ENCODE assay signal across 17 cellular contexts in genomic region chr9:112570731-112571167, GRCh38.
DNase-seq lines count a peak whose midpoint lies in the region; ATAC-seq, FAIRE-seq and TF ChIP-seq lines count a peak whose summit lies in the region.
"Had no signal": no experiment of that assay in that cellular context is flagged by ENCODE, and none has a peak within 500 bp of the region (broad histone marks: within the 10 kb centered on the region; RNA-seq: fewer than 3 reads in every experiment).

No MANE protein-coding gene starts in this region.

- ATAC-seq in GM18909 (IDR thresholded peaks at IDR 0.05; ENCODE audit: poor library complexity, unreplicated experiment) (no peak), foreskin keratinocyte (no peak)
- ATAC-seq in activated CD8-positive, alpha-beta memory T cell treated with anti-CD3 and anti-CD28 coated beads, Interleukin-2, amount 10 ng/mL, durations not matched to agents 7 days and 5 days, result no peak
- ATAC-seq: gastroesophageal sphincter; GM23338; SK-N-SH treated with all-trans-retinoic acid at 6 μM for 48 hours; stimulated activated naive CD8-positive, alpha-beta T cell treated with anti-CD3 and anti-CD28 coated beads, Interleukin-15, Interleukin-2, amounts not matched to agents 100 U/mL and 50 U/mL, for 24 hours had no signal

- no peak overlapping the region for H3K27ac Mint-ChIP-seq in activated CD8-positive, alpha-beta memory T cell treated with anti-CD3 and anti-CD28 coated beads, Interleukin-2, amount 10 ng/mL, durations not matched to agents 7 days and 5 days
- H3K27ac Mint-ChIP-seq: IgD-negative memory B cell had no signal

- no peak overlapping the region for H3K9ac ChIP-seq in liver (ENCODE audit: low read depth in 1 of 2, low read length in 2 of 2)

- FAIRE-seq in urothelium cell line (lab: Jason Lieb, UNC), result no peak

- no peaks in the 10 kb centered on the region for H3K9me3 ChIP-seq in liver (ENCODE audit: control insufficient read depth in 4 of 4, low read length in 3 of 4)
- H3K9me3 ChIP-seq: BE2C, gastroesophageal sphincter had no signal

- H3K27me3 ChIP-seq in liver (ENCODE audit: control insufficient read depth in 4 of 4, insufficient read depth in 4 of 4, low read length in 3 of 4) (no peaks in the 10 kb centered on the region), foreskin keratinocyte (no peaks in the 10 kb centered on the region)
- H3K27me3 ChIP-seq: BE2C, gastroesophageal sphincter had no signal

- CTCF ChIA-PET in activated CD8-positive, alpha-beta memory T cell treated with anti-CD3 and anti-CD28 coated beads, Interleukin-2, amount 10 ng/mL, durations not matched to agents 7 days and 5 days (lab: Charles Lee), result no interaction called here

- H3K4me3 Mint-ChIP-seq in activated CD8-positive, alpha-beta memory T cell treated with anti-CD3 and anti-CD28 coated beads, Interleukin-2, amount 10 ng/mL, durations not matched to agents 7 days and 5 days, result no peak overlapping the region
- H3K4me3 Mint-ChIP-seq: GM23338, IgD-negative memory B cell had no signal

- no peaks in the 10 kb centered on the region for H3K9me3 Mint-ChIP-seq in activated CD8-positive, alpha-beta memory T cell treated with anti-CD3 and anti-CD28 coated beads, Interleukin-2, amount 10 ng/mL, durations not matched to agents 7 days and 5 days (ENCODE audit: low read depth)
- H3K9me3 Mint-ChIP-seq: GM23338 had no signal

- peak; percentile 49 to 68 for TF ChIP-seq RAD21 in liver (IDR thresholded peaks at IDR 0.05)

- no peaks in the 10 kb centered on the region for H3K4me1 Mint-ChIP-seq in activated CD8-positive, alpha-beta memory T cell treated with anti-CD3 and anti-CD28 coated beads, Interleukin-2, amount 10 ng/mL, durations not matched to agents 7 days and 5 days

- H3K4me1 ChIP-seq in liver (ENCODE audit: control insufficient read depth in 4 of 4, insufficient read depth in 4 of 4, low read length in 3 of 4), result peaks cover 0 to 20% (median 11%) of the 10 kb centered on the region in 4 donors
- peaks cover 5% of the 10 kb centered on the region for H3K4me1 ChIP-seq in foreskin keratinocyte
- H3K4me1 ChIP-seq: BE2C, gastroesophageal sphincter had no signal

- H3K27ac ChIP-seq in liver (ENCODE audit: low read depth in 1 of 2, low read length in 2 of 2) (no peak overlapping the region), foreskin keratinocyte (no peak overlapping the region)
- H3K27ac ChIP-seq: gastroesophageal sphincter had no signal

- H3K36me3 Mint-ChIP-seq in activated CD8-positive, alpha-beta memory T cell treated with anti-CD3 and anti-CD28 coated beads, Interleukin-2, amount 10 ng/mL, durations not matched to agents 7 days and 5 days, result peaks cover 3% of the 10 kb centered on the region

- peaks cover 0 to 10% (median 3%) of the 10 kb centered on the region in 4 donors for H3K36me3 ChIP-seq in liver (ENCODE audit: control insufficient read depth in 4 of 4, insufficient read depth in 3 of 4, low read depth in 1 of 4, low read length in 3 of 4)

- DNase-seq in HuH-7.5 (ENCODE audit: low spot score) (peak; percentile 15), cerebellum (ENCODE audit: low spot score) (peak; percentile 43), skeletal muscle cell (ENCODE audit: low read depth) (peak; percentile 25), foreskin keratinocyte (no peak), urothelium cell line (ENCODE audit: low spot score) (no peak)
- no peak for DNase-seq in activated CD8-positive, alpha-beta memory T cell treated with anti-CD3 and anti-CD28 coated beads, Interleukin-2, amount 10 ng/mL, durations not matched to agents 7 days and 5 days
- DNase-seq: BE2C; DMS53; NCI-H1105; stimulated activated naive CD8-positive, alpha-beta T cell treated with anti-CD3 and anti-CD28 coated beads, Interleukin-15, Interleukin-2, amounts not matched to agents 100 U/mL and 50 U/mL, for 24 hours had no signal

- no peaks in the 10 kb centered on the region for H3K27me3 Mint-ChIP-seq in activated CD8-positive, alpha-beta memory T cell treated with anti-CD3 and anti-CD28 coated beads, Interleukin-2, amount 10 ng/mL, durations not matched to agents 7 days and 5 days
- H3K27me3 Mint-ChIP-seq: IgD-negative memory B cell had no signal

- H3K4me3 ChIP-seq in liver (ENCODE audit: low read depth in 1 of 3, low read length in 3 of 3), result no peak overlapping the region
- no peak overlapping the region for H3K4me3 ChIP-seq in skeletal muscle cell (ENCODE audit: low read depth, low read length)
- H3K4me3 ChIP-seq: gastroesophageal sphincter, GM23338, smooth muscle cell had no signal

- TF ChIP-seq CTCF in liver (IDR thresholded peaks at IDR 0.05; ENCODE audit: low read depth, low read length, missing input control), result no peak
- TF ChIP-seq CTCF in foreskin keratinocyte (conservative IDR thresholded peaks at IDR 0.05), result no peak

- 27% methylated on average over 6 of the region's 6 CpGs for WGBS in liver

TF ChIP-seq in liver, 16 proteins besides CTCF, POLR2A, EP300 and RAD21:
- TF ChIP-seq NR2F2 (IDR thresholded peaks at IDR 0.05), result peak; percentile 92
- TF ChIP-seq TAF1 (conservative IDR thresholded peaks at IDR 0.05), result no peak
- no peak for TF ChIP-seq ZBTB33 (IDR thresholded peaks at IDR 0.05)
- TF ChIP-seq RXRA (IDR thresholded peaks at IDR 0.05), result peak; percentile 54 to 81
- TF ChIP-seq, protein P1, sequence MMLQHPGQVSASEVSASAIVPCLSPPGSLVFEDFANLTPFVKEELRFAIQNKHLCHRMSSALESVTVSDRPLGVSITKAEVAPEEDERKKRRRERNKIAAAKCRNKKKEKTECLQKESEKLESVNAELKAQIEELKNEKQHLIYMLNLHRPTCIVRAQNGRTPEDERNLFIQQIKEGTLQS (IDR thresholded peaks at IDR 0.05), result peak; percentile 11
- TF ChIP-seq, protein P2, sequence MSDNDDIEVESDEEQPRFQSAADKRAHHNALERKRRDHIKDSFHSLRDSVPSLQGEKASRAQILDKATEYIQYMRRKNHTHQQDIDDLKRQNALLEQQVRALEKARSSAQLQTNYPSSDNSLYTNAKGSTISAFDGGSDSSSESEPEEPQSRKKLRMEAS (IDR thresholded peaks at IDR 0.05), result peak; percentile 40
- TF ChIP-seq FOXA2 (IDR thresholded peaks at IDR 0.05), result no peak
- TF ChIP-seq REST (IDR thresholded peaks at IDR 0.05), result no peak
- TF ChIP-seq GABPA (IDR thresholded peaks at IDR 0.05 in 1 of 2, conservative IDR thresholded peaks at IDR 0.05 in 1 of 2), result no peak
- TF ChIP-seq HNF4G (IDR thresholded peaks at IDR 0.05), result peak; percentile 97
- TF ChIP-seq HNF4A (conservative IDR thresholded peaks at IDR 0.05), result peak; percentile 93 to 98
- TF ChIP-seq FOXA1 (IDR thresholded peaks at IDR 0.05), result no peak
- no peak for TF ChIP-seq EGR1 (IDR thresholded peaks at IDR 0.05; ENCODE audit: low read depth in 2 of 2)
- TF ChIP-seq SP1 (IDR thresholded peaks at IDR 0.05), result peak; percentile 57
- peak; percentile 28 for TF ChIP-seq YY1 (IDR thresholded peaks at IDR 0.05)
- peak; percentile 28 to 75 for TF ChIP-seq JUND (IDR thresholded peaks at IDR 0.05)

Comparison
In these comparisons a context has a peak if more than half of its experiments do, and no peak if none do; other contexts are left out.
1. DNase-seq: peak in HuH-7.5 (single experiment), cerebellum (single experiment) and skeletal muscle cell (single experiment); none in activated CD8-positive, alpha-beta memory T cell treated with anti-CD3 and anti-CD28 coated beads, Interleukin-2, amount 10 ng/mL, durations not matched to agents 7 days and 5 days (single experiment), foreskin keratinocyte (0 of 2) and urothelium cell line (single experiment).